Comparison of ENCODE assay signal across 25 cellular contexts in genomic region chr1:1565340-1565739, GRCh38. TPM values are rescaled to one million over a fixed set of nuclear protein-coding genes. Genes with fewer than 3 reads are reported as not detected.
DNase-seq lines count a peak whose midpoint lies in the region; ATAC-seq and TF ChIP-seq lines count a peak whose summit lies in the region.
"Had no signal": no experiment of that assay in that cellular context is flagged by ENCODE, and none has a peak within 500 bp of the region (broad histone marks: within the 10 kb centered on the region; RNA-seq: fewer than 3 reads in every experiment).

No MANE protein-coding gene starts in this region.

- H3K9me3 ChIP-seq in gastrocnemius medialis = no peaks in the 10 kb centered on the region
- H3K9me3 ChIP-seq: HAP-1, heart right ventricle had no signal

- TF ChIP-seq POLR2A in gastrocnemius medialis (IDR thresholded peaks at IDR 0.05) = no peak

- no peak for TF ChIP-seq CTCF in gastrocnemius medialis (IDR thresholded peaks at IDR 0.05 in 4 of 5, conservative IDR thresholded peaks at IDR 0.05 in 1 of 5)

- H3K4me3 ChIP-seq in gastrocnemius medialis = no peak overlapping the region
- H3K4me3 ChIP-seq: HAP-1, heart right ventricle, smooth muscle cell had no signal

- intact Hi-C loops in gastrocnemius medialis (cut with DNase I; ENCODE audit: low total_unique reads) = no loop called here

- H3K27ac Mint-ChIP-seq in activated naive CD4-positive, alpha-beta T cell treated with anti-CD3 and anti-CD28 coated beads, Interleukin-2, amount 50 U/mL, for 72 hours = peak overlapping the region; percentile 44 to 64
- no peak overlapping the region for H3K27ac Mint-ChIP-seq in activated naive CD4-positive, alpha-beta T cell treated with anti-CD3 and anti-CD28 coated beads, Interleukin-2, amount 10 ng/mL, durations not matched to agents 7 days and 5 days
- H3K27ac Mint-ChIP-seq: activated naive CD4-positive, alpha-beta T cell treated with anti-CD3 and anti-CD28 coated beads for 36 hours; stimulated activated effector memory CD8-positive, alpha-beta T cell treated with anti-CD3 and anti-CD28 coated beads, Interleukin-12 subunit alpha, Interleukin-12 subunit beta, amount 100 ng/mL, for 72 hours; T-helper 1 cell treated with Interleukin-12 subunit alpha and Interleukin-12 subunit beta and Interleukin-4 antibody, amounts not matched to agents 30 μg/mL and 1 μg/mL, for 36 hours had no signal

- H3K27me3 ChIP-seq in gastrocnemius medialis = no peaks in the 10 kb centered on the region
- H3K27me3 ChIP-seq: heart right ventricle had no signal

- ATAC-seq in activated naive CD4-positive, alpha-beta T cell treated with anti-CD3 and anti-CD28 coated beads, Interleukin-2, amount 50 U/mL, for 72 hours = no peak
- ATAC-seq in gastrocnemius medialis = no peak
- no peak for ATAC-seq in GM21367 (IDR thresholded peaks at IDR 0.05; ENCODE audit: unreplicated experiment)
- ATAC-seq: activated CD4-positive, alpha-beta T cell treated with anti-CD3 and anti-CD28 coated beads for 36 hours; left colon; stimulated activated effector memory CD8-positive, alpha-beta T cell treated with anti-CD3 and anti-CD28 coated beads, Interleukin-12 subunit alpha, Interleukin-12 subunit beta, amount 100 ng/mL, for 72 hours had no signal

- H3K9me3 Mint-ChIP-seq in activated naive CD4-positive, alpha-beta T cell treated with anti-CD3 and anti-CD28 coated beads, Interleukin-2, amount 50 U/mL, for 72 hours = no peaks in the 10 kb centered on the region
- H3K9me3 Mint-ChIP-seq in activated naive CD4-positive, alpha-beta T cell treated with anti-CD3 and anti-CD28 coated beads, Interleukin-2, amount 10 ng/mL, durations not matched to agents 7 days and 5 days = no peaks in the 10 kb centered on the region
- H3K9me3 Mint-ChIP-seq: activated naive CD4-positive, alpha-beta T cell treated with anti-CD3 and anti-CD28 coated beads for 36 hours; naive B cell; stimulated activated effector memory CD8-positive, alpha-beta T cell treated with anti-CD3 and anti-CD28 coated beads, Interleukin-12 subunit alpha, Interleukin-12 subunit beta, amount 100 ng/mL, for 72 hours; T-helper 1 cell treated with Interleukin-12 subunit alpha and Interleukin-12 subunit beta and Interleukin-4 antibody, amounts not matched to agents 30 μg/mL and 1 μg/mL, for 36 hours had no signal

- H3K4me1 ChIP-seq in gastrocnemius medialis = peaks cover 49% of the 10 kb centered on the region in 2 donors
- H3K4me1 ChIP-seq: HAP-1 had no signal

- peak overlapping the region; percentile 84 to 91 (median 86) for H3K27ac ChIP-seq in gastrocnemius medialis
- H3K27ac ChIP-seq: HL-60 had no signal

- H3K4me3 Mint-ChIP-seq in activated naive CD4-positive, alpha-beta T cell treated with anti-CD3 and anti-CD28 coated beads, Interleukin-2, amount 10 ng/mL, durations not matched to agents 7 days and 5 days = no peak overlapping the region
- H3K4me3 Mint-ChIP-seq: activated CD4-positive, alpha-beta T cell treated with anti-CD3 and anti-CD28 coated beads for 36 hours; activated naive CD4-positive, alpha-beta T cell treated with anti-CD3 and anti-CD28 coated beads for 36 hours; stimulated activated effector memory CD8-positive, alpha-beta T cell treated with anti-CD3 and anti-CD28 coated beads, Interleukin-12 subunit alpha, Interleukin-12 subunit beta, amount 100 ng/mL, for 72 hours; T-helper 1 cell treated with Interleukin-12 subunit alpha and Interleukin-12 subunit beta and Interleukin-4 antibody, amounts not matched to agents 30 μg/mL and 1 μg/mL, for 36 hours had no signal

- H3K36me3 Mint-ChIP-seq in activated naive CD4-positive, alpha-beta T cell treated with anti-CD3 and anti-CD28 coated beads, Interleukin-2, amount 50 U/mL, for 72 hours = peaks cover 4 to 25% of the 10 kb centered on the region in 2 donors
- peaks cover 48% of the 10 kb centered on the region for H3K36me3 Mint-ChIP-seq in activated naive CD4-positive, alpha-beta T cell treated with anti-CD3 and anti-CD28 coated beads, Interleukin-2, amount 10 ng/mL, durations not matched to agents 7 days and 5 days

- H3K36me3 ChIP-seq in gastrocnemius medialis = peaks cover 3 to 44% of the 10 kb centered on the region in 2 donors

- peaks cover 16% of the 10 kb centered on the region for H3K4me1 Mint-ChIP-seq in activated naive CD4-positive, alpha-beta T cell treated with anti-CD3 and anti-CD28 coated beads, Interleukin-2, amount 10 ng/mL, durations not matched to agents 7 days and 5 days

- no peak for DNase-seq in activated naive CD4-positive, alpha-beta T cell treated with anti-CD3 and anti-CD28 coated beads, Interleukin-2, amount 50 U/mL, for 72 hours (ENCODE audit: low spot score in 2 of 2)
- DNase-seq in activated naive CD4-positive, alpha-beta T cell treated with anti-CD3 and anti-CD28 coated beads, Interleukin-2, amount 10 ng/mL, durations not matched to agents 7 days and 5 days = no peak
- peak; percentile 22 for DNase-seq in fibroblast of peridontal ligament (ENCODE audit: extremely low read depth)
- no peak for DNase-seq in gastrocnemius medialis
- no peak for DNase-seq in HuH-7.5 (ENCODE audit: low spot score)
- DNase-seq: activated CD4-positive, alpha-beta T cell treated with anti-CD3 and anti-CD28 coated beads for 36 hours; activated naive CD4-positive, alpha-beta T cell treated with anti-CD3 and anti-CD28 coated beads for 36 hours; aorta; caudate nucleus; DMS153; heart right ventricle; IMR-90; left colon; naive B cell; NCI-H1105; NCI-H1930; nucleus accumbens had no signal

- in situ Hi-C loops in gastrocnemius medialis (cut with MboI; ENCODE audit: low sequenced_read_pairs in 4 of 4) = no loop called here

- CTCF ChIA-PET in activated naive CD4-positive, alpha-beta T cell treated with anti-CD3 and anti-CD28 coated beads, Interleukin-2, amount 10 ng/mL, durations not matched to agents 7 days and 5 days (lab: Charles Lee) = no interaction called here

- no peaks in the 10 kb centered on the region for H3K27me3 Mint-ChIP-seq in activated naive CD4-positive, alpha-beta T cell treated with anti-CD3 and anti-CD28 coated beads, Interleukin-2, amount 10 ng/mL, durations not matched to agents 7 days and 5 days
- H3K27me3 Mint-ChIP-seq: activated CD4-positive, alpha-beta T cell treated with anti-CD3 and anti-CD28 coated beads for 36 hours; naive B cell had no signal

RNA-seq across cellular contexts. Expression of gene SSU72, which starts 9.3 kb away (rescaled TPM):
- 100 to 1,000 TPM in 1 of 2 donors, 10 to 100 TPM in 1; 82.9 to 121 TPM for total RNA-seq in activated naive CD4-positive, alpha-beta T cell treated with anti-CD3 and anti-CD28 coated beads, Interleukin-2, amount 50 U/mL, for 72 hours
- 100 to 1,000 TPM; 141 to 235 (median 208) TPM for total RNA-seq in gastrocnemius medialis

RNA-seq across cellular contexts. Expression of gene TMEM240, which starts 24.9 kb away (rescaled TPM):
- under 1 TPM; 0.41 to 0.58 TPM for total RNA-seq in activated naive CD4-positive, alpha-beta T cell treated with anti-CD3 and anti-CD28 coated beads, Interleukin-2, amount 50 U/mL, for 72 hours
- total RNA-seq in gastrocnemius medialis = 1 to 10 TPM in 3 of 4 donors, not detected in 1; 1.1 to 2.0 (median 1.9) TPM
- total RNA-seq: A172; activated naive CD4-positive, alpha-beta T cell treated with anti-CD3 and anti-CD28 coated beads for 36 hours; RPMI7951 had no signal

RNA-seq across cellular contexts. Expression of gene FNDC10, which starts 34.6 kb away (rescaled TPM):
- 1 to 10 TPM in 1 of 2 donors, under 1 TPM in 1; 0.18 to 2.9 TPM for total RNA-seq in activated naive CD4-positive, alpha-beta T cell treated with anti-CD3 and anti-CD28 coated beads, Interleukin-2, amount 50 U/mL, for 72 hours
- total RNA-seq in gastrocnemius medialis = 1 to 10 TPM in 1 of 4 donors, under 1 TPM in 2, not detected in 1; 0.20 to 1.3 (median 0.94) TPM
- total RNA-seq: A172 had no signal

RNA-seq across cellular contexts. Expression of gene MIB2, which starts 50.0 kb away (rescaled TPM):
- 10 to 100 TPM; 36.7 to 49.8 TPM for total RNA-seq in activated naive CD4-positive, alpha-beta T cell treated with anti-CD3 and anti-CD28 coated beads, Interleukin-2, amount 50 U/mL, for 72 hours
- 100 to 1,000 TPM in 2 of 4 donors, 10 to 100 TPM in 2; 66.4 to 154 (median 117) TPM for total RNA-seq in gastrocnemius medialis

RNA-seq across cellular contexts. Expression of gene ATAD3A, which starts 53.4 kb away (rescaled TPM):
- 10 to 100 TPM; 35.7 to 39.7 TPM for total RNA-seq in activated naive CD4-positive, alpha-beta T cell treated with anti-CD3 and anti-CD28 coated beads, Interleukin-2, amount 50 U/mL, for 72 hours
- total RNA-seq in gastrocnemius medialis = 10 to 100 TPM; 22.9 to 47.9 (median 35.6) TPM
